In genomic region chr2:100818606-100819364, GRCh38 we compare ENCODE assay signal across 8 cellular contexts. TPM values are rescaled to one million over a fixed set of nuclear protein-coding genes. Genes with fewer than 3 reads are reported as not detected.
DNase-seq lines count a peak whose midpoint lies in the region; ATAC-seq and TF ChIP-seq lines count a peak whose summit lies in the region.

No MANE protein-coding gene starts in this region.

- no peaks in the 10 kb centered on the region for H3K36me3 ChIP-seq in ACC112 (ENCODE audit: insufficient read depth, low read length)

- H3K4me1 ChIP-seq in ACC112 (ENCODE audit: control insufficient read depth, insufficient read depth, low read length, unreplicated experiment): peaks cover 33% of the 10 kb centered on the region

- peaks cover 32% of the 10 kb centered on the region for H3K79me2 ChIP-seq in ACC112 (ENCODE audit: control insufficient read depth, insufficient read depth, low read length, unreplicated experiment)

- H3K4me1 Mint-ChIP-seq in HFFc6 (ENCODE audit: low read depth) (peaks cover 50% of the 10 kb centered on the region), nephron progenitor cell (peaks cover 10% of the 10 kb centered on the region)

- peak overlapping the region; percentile 64 for H2AFZ ChIP-seq in ACC112 (ENCODE audit: low read length, unreplicated experiment)

- ATAC-seq in GM19467 (IDR thresholded peaks at IDR 0.05; ENCODE audit: unreplicated experiment): no peak
- no peak for ATAC-seq in GM19035 (IDR thresholded peaks at IDR 0.05; ENCODE audit: unreplicated experiment)
- ATAC-seq in HG02885 (IDR thresholded peaks at IDR 0.05; ENCODE audit: poor library complexity, unreplicated experiment): no peak

- no peaks in the 10 kb centered on the region for H3K36me3 Mint-ChIP-seq in HFFc6 (ENCODE audit: low read depth)
- H3K36me3 Mint-ChIP-seq in nephron progenitor cell (ENCODE audit: low read depth): no peaks in the 10 kb centered on the region

- no peaks in the 10 kb centered on the region for H3K27me3 ChIP-seq in ACC112 (ENCODE audit: insufficient read depth, low read length)

- peak overlapping the region; percentile 55; the same call in 1 of the 2 replicates for H3K27ac Mint-ChIP-seq in HFFc6
- H3K27ac Mint-ChIP-seq in nephron progenitor cell: no peak overlapping the region

- TF ChIP-seq CTCF in HFFc6 (IDR thresholded peaks at IDR 0.05) (peak; percentile 70), nephron progenitor cell (IDR thresholded peaks at IDR 0.05) (peak; percentile 48)

- DNase-seq in HFFc6: peak; percentile 52
- peak; percentile 50 to 60 for DNase-seq in activated T-cell treated with anti-CD3 and anti-CD28 coated beads, Interleukin-2, amount 50 U/mL, for 48 hours
- DNase-seq in fibroblast of the conjunctiva (ENCODE audit: low read depth): peak; percentile 73
- DNase-seq in nephron progenitor cell: peak; percentile 68

- H3K4me3 ChIP-seq in ACC112 (ENCODE audit: low read depth, low read length): peak overlapping the region; percentile 91

- peak overlapping the region; percentile 86 for H3K27ac ChIP-seq in ACC112 (ENCODE audit: low read depth, low read length)

- H3K4me3 Mint-ChIP-seq in HFFc6 (peak overlapping the region; percentile 90), nephron progenitor cell (peak overlapping the region; percentile 83)

- H3K27me3 Mint-ChIP-seq in HFFc6 (ENCODE audit: insufficient read depth) (no peaks in the 10 kb centered on the region), nephron progenitor cell (ENCODE audit: low read depth, poor library complexity) (peaks cover 89% of the 10 kb centered on the region)

- no peaks in the 10 kb centered on the region for H3K9me3 Mint-ChIP-seq in HFFc6
- no peaks in the 10 kb centered on the region for H3K9me3 Mint-ChIP-seq in nephron progenitor cell

RNA-seq across cellular contexts. Expression of gene NPAS2, which starts 1.2 kb away (rescaled TPM):
- 10 to 100 TPM in 2 of 6 experiments, 1 to 10 TPM in 4; 8.8 to 14.7 (median 9.3) TPM for total RNA-seq in HFFc6 (2021; fragmentation: NEBNext Ultra II Directional; extraction: Animal tissue kit (Norgen Biotek cat#: 25700))
